In genomic region chr4:170111546-170111945, GRCh38 we compare ENCODE assay signal across 16 cellular contexts. TPM values are rescaled to one million over a fixed set of nuclear protein-coding genes. Genes with fewer than 3 reads are reported as not detected.
DNase-seq lines count a peak whose midpoint lies in the region; TF ChIP-seq lines count a peak whose summit lies in the region.
"Had no signal": no experiment of that assay in that cellular context is flagged by ENCODE, and none has a peak within 500 bp of the region (broad histone marks: within the 10 kb centered on the region; RNA-seq: fewer than 3 reads in every experiment).

No MANE protein-coding gene starts in this region.

- H3K27ac ChIP-seq in HUES48 (ENCODE audit: low read depth, low read length) (peak overlapping the region; percentile 86), WERI-Rb-1 (peak overlapping the region; percentile 61), endodermal cell (ENCODE audit: low read depth, low read length) (no peak overlapping the region), tibial nerve (no peak overlapping the region)
- H3K27ac ChIP-seq: KMS-11 had no signal

- H3K27me3 Mint-ChIP-seq in endodermal cell (ENCODE audit: insufficient read depth), result no peaks in the 10 kb centered on the region
- H3K27me3 Mint-ChIP-seq: CD4-positive, CD25-positive, alpha-beta regulatory T cell had no signal

- H3K4me1 ChIP-seq in HUES48 (ENCODE audit: control insufficient read depth, insufficient read depth, low read length) (peaks cover 32% of the 10 kb centered on the region), endodermal cell (ENCODE audit: control insufficient read depth, insufficient read depth, low read length) (peaks cover 12% of the 10 kb centered on the region), tibial nerve (no peaks in the 10 kb centered on the region)
- H3K4me1 ChIP-seq: BE2C, HAP-1 had no signal

- no peak overlapping the region for H3K4me3 Mint-ChIP-seq in endodermal cell
- H3K4me3 Mint-ChIP-seq: CD4-positive, CD25-positive, alpha-beta regulatory T cell; CD8-positive, alpha-beta memory T cell had no signal

- TF ChIP-seq EP300 in tibial nerve (IDR thresholded peaks at IDR 0.05), result no peak

- peaks cover 5% of the 10 kb centered on the region for H3K36me3 Mint-ChIP-seq in endodermal cell (ENCODE audit: low read depth)
- H3K36me3 Mint-ChIP-seq: CD4-positive, CD25-positive, alpha-beta regulatory T cell; CD8-positive, alpha-beta memory T cell had no signal

- 86 to 90% methylated on average over 3 of the region's 3 CpGs for WGBS in endodermal cell (ENCODE audit: insufficient coverage in 1 of 2, insufficient read length in 1 of 2), 2 experiments
- 96 to 98% methylated on average over 3 of the region's 3 CpGs for WGBS in tibial nerve, 2 donors

- H3K4me3 ChIP-seq in HUES48 (ENCODE audit: low read depth, low read length) (no peak overlapping the region), WERI-Rb-1 (ENCODE audit: low read depth, low read length) (no peak overlapping the region), endodermal cell (ENCODE audit: low read length) (peak overlapping the region; percentile 54), tibial nerve (no peak overlapping the region)
- H3K4me3 ChIP-seq: HAP-1 had no signal

- no peak overlapping the region for H3K9ac ChIP-seq in HUES48 (ENCODE audit: low read depth, low read length)
- peak overlapping the region; percentile 31 for H3K9ac ChIP-seq in endodermal cell (ENCODE audit: extremely low read depth, low read length, poor library complexity, severe bottlenecking)
- H3K9ac ChIP-seq: KMS-11 had no signal

- H3K36me3 ChIP-seq in HUES48 (ENCODE audit: control insufficient read depth, insufficient read depth, low read length) (no peaks in the 10 kb centered on the region), WERI-Rb-1 (no peaks in the 10 kb centered on the region), endodermal cell (ENCODE audit: control insufficient read depth, insufficient read depth, low read length) (no peaks in the 10 kb centered on the region), tibial nerve (no peaks in the 10 kb centered on the region)
- H3K36me3 ChIP-seq: BE2C, HAP-1 had no signal

- no peaks in the 10 kb centered on the region for H3K27me3 ChIP-seq in HUES48 (ENCODE audit: control insufficient read depth, insufficient read depth, low read length)
- H3K27me3 ChIP-seq in WERI-Rb-1 (ENCODE audit: insufficient read depth, low read depth, severe bottlenecking), result no peaks in the 10 kb centered on the region
- no peaks in the 10 kb centered on the region for H3K27me3 ChIP-seq in endodermal cell (ENCODE audit: control insufficient read depth, insufficient read depth, low read length, poor library complexity, severe bottlenecking)
- no peaks in the 10 kb centered on the region for H3K27me3 ChIP-seq in tibial nerve

- peak overlapping the region; percentile 92 for H3K27ac Mint-ChIP-seq in endodermal cell
- H3K27ac Mint-ChIP-seq: CD4-positive, CD25-positive, alpha-beta regulatory T cell; CD8-positive, alpha-beta memory T cell had no signal

- no peak for TF ChIP-seq CTCF in WERI-Rb-1 (IDR thresholded peaks at IDR 0.05; ENCODE audit: low read depth, low read length)
- TF ChIP-seq CTCF in endodermal cell (conservative IDR thresholded peaks at IDR 0.05), result no peak
- TF ChIP-seq CTCF in tibial nerve (IDR thresholded peaks at IDR 0.05), result no peak

- H3K9me3 ChIP-seq in HUES48 (ENCODE audit: control insufficient read depth, insufficient read depth, low read length) (peaks cover 4% of the 10 kb centered on the region; the same call in 1 of the 2 replicates), WERI-Rb-1 (ENCODE audit: severe bottlenecking) (no peaks in the 10 kb centered on the region), endodermal cell (ENCODE audit: control insufficient read depth, low read length) (peaks cover 46% of the 10 kb centered on the region), tibial nerve (no peaks in the 10 kb centered on the region)
- H3K9me3 ChIP-seq: BE2C, HAP-1 had no signal

- DNase-seq in WERI-Rb-1 (no peak), endodermal cell (no peak), tibial nerve (ENCODE audit: low spot score in 2 of 2) (no peak), hepatic stellate cell (ENCODE audit: low spot score) (no peak), NCI-H1105 treated with DMSO at 0.1 percent for 48 hours (lab: John Stamatoyannopoulos, UW) (no peak), SKM-1 (lab: John Stamatoyannopoulos, UW; ENCODE audit: unreplicated experiment) (no peak)
- DNase-seq: ACHN; BE2C; Caco-2; CD4-positive, CD25-positive, alpha-beta regulatory T cell; CD8-positive, alpha-beta memory T cell; GDM1; GOT3 had no signal

- H3K4me1 Mint-ChIP-seq in endodermal cell, result peaks cover 43% of the 10 kb centered on the region
- H3K4me1 Mint-ChIP-seq: CD4-positive, CD25-positive, alpha-beta regulatory T cell; CD8-positive, alpha-beta memory T cell had no signal

- no peak for TF ChIP-seq POLR2A in tibial nerve (IDR thresholded peaks at IDR 0.05)

- H3K9me3 Mint-ChIP-seq in endodermal cell, result peaks cover 21% of the 10 kb centered on the region
- H3K9me3 Mint-ChIP-seq: CD8-positive, alpha-beta memory T cell had no signal

RNA-seq across cellular contexts. Expression of gene AADAT, which starts 21.8 kb away (rescaled TPM):
- total RNA-seq in endodermal cell, result 10 to 100 TPM; 34.4 to 42.3 TPM
- 38.0 TPM for polyA plus RNA-seq in endodermal cell (2013, experiment 1 of 2)
- polyA plus RNA-seq in endodermal cell (2013, experiment 2 of 2), result 37.5 TPM
- total RNA-seq in tibial nerve, result 10 to 100 TPM in 1 of 4 donors, 1 to 10 TPM in 3; 4.9 to 12.0 (median 8.2) TPM
- total RNA-seq: CD4-positive, CD25-positive, alpha-beta regulatory T cell; CD8-positive, alpha-beta memory T cell had no signal
- polyA plus RNA-seq: CD4-positive, CD25-positive, alpha-beta regulatory T cell; CD8-positive, alpha-beta memory T cell had no signal

Comparison
In these comparisons a context has a peak if more than half of its experiments do, and no peak if none do; other contexts are left out.
1. H3K27ac ChIP-seq: peak in HUES48 (single experiment) and WERI-Rb-1 (single experiment); none in endodermal cell (single experiment) and tibial nerve (0 of 4).